ENCODE assay signal across 23 cellular contexts in genomic region chr1:170831276-170831675, GRCh38.
"Had no signal": no experiment of that assay in that cellular context is flagged by ENCODE, and none has a peak within 500 bp of the region (broad histone marks: within the 10 kb centered on the region; RNA-seq: fewer than 3 reads in every experiment).

No MANE protein-coding gene starts in this region.

- H3K9me3 ChIP-seq: stomach, suprapubic skin, testis, thoracic aorta, thyroid gland, tibial artery, tibial nerve, transverse colon, upper lobe of left lung, upper lobe of right lung, uterus, vagina had no signal

- H3K4me1 ChIP-seq: stomach, suprapubic skin, testis, thyroid gland, tibial artery, tibial nerve, transverse colon, upper lobe of left lung, upper lobe of right lung, uterus, vagina had no signal

- H3K27ac ChIP-seq: stomach, suprapubic skin, testis, thoracic aorta, thyroid gland, tibial artery, tibial nerve, transverse colon, upper lobe of left lung, upper lobe of right lung, uterus, vagina had no signal

- H3K27me3 ChIP-seq: stomach, suprapubic skin, testis, thyroid gland, tibial artery, tibial nerve, transverse colon, upper lobe of left lung, upper lobe of right lung, uterus, vagina had no signal

- H3K4me3 ChIP-seq: stomach, suprapubic skin, testis, thoracic aorta, thyroid gland, tibial artery, tibial nerve, transverse colon, upper lobe of left lung, upper lobe of right lung, uterus, vagina had no signal

- DNase-seq: stimulated activated CD4-positive, alpha-beta T cell treated with anti-CD3 and anti-CD28 coated beads, Interleukin-2, amount 100 ng/mL, for 48 hours; stimulated activated CD4-positive, alpha-beta T cell treated with anti-CD3 and anti-CD28 coated beads, Interleukin-4, amount 100 ng/mL, for 1 hour; stimulated activated CD4-positive, alpha-beta T cell treated with anti-CD3 and anti-CD28 coated beads, Interleukin-4, amount 100 ng/mL, for 24 hours; stimulated activated CD4-positive, alpha-beta T cell treated with anti-CD3 and anti-CD28 coated beads, Interleukin-4, amount 100 ng/mL, for 4 hours; stimulated activated CD8-positive, alpha-beta memory T cell treated with anti-CD3 and anti-CD28 coated beads, Interleukin-4, amount 100 ng/mL, for 48 hours; stimulated activated naive B cell treated with anti-CD40 and anti-IgM and Interleukin-4, amounts not matched to agents 10 μg/mL and 1 μg/mL and 100 μg/mL, for 72 hours; stimulated activated naive CD4-positive, alpha-beta T cell; stimulated activated naive CD4-positive, alpha-beta T cell treated with Interleukin-2 at 50 U/mL for 16 hours; stimulated activated naive CD8-positive, alpha-beta T cell treated with anti-CD3 and anti-CD28 coated beads, Interleukin-15, amount 100 ng/mL, for 72 hours; stimulated activated naive CD8-positive, alpha-beta T cell treated with anti-CD3 and anti-CD28 coated beads, Interleukin-15, Interleukin-2, amounts not matched to agents 100 U/mL and 50 U/mL, for 24 hours; stomach; substantia nigra; testis; thyroid gland; tibial artery; transverse colon; upper lobe of left lung; upper lobe of right lung; uterus had no signal

- H3K36me3 ChIP-seq: stomach, suprapubic skin, thoracic aorta, thyroid gland, tibial artery, tibial nerve, transverse colon, upper lobe of left lung, upper lobe of right lung, uterus, vagina had no signal
